19 cellular contexts compared by ENCODE assay signal in genomic region chr7:37216923-37217322, GRCh38.
"Had no signal": no experiment of that assay in that cellular context is flagged by ENCODE, and none has a peak within 500 bp of the region (broad histone marks: within the 10 kb centered on the region; RNA-seq: fewer than 3 reads in every experiment).

No MANE protein-coding gene starts in this region.

- H3K9me3 Mint-ChIP-seq: activated CD8-positive, alpha-beta T cell treated with anti-CD3 and anti-CD28 coated beads for 36 hours; activated naive CD4-positive, alpha-beta T cell treated with anti-CD3 and anti-CD28 coated beads, Interleukin-2, amount 50 U/mL, for 24 hours; naive thymus-derived CD8-positive, alpha-beta T cell; type B pancreatic cell had no signal

- H3K36me3 Mint-ChIP-seq: type B pancreatic cell had no signal

- H3K9me3 ChIP-seq: heart left ventricle, mucosa of descending colon had no signal

- H3K27ac Mint-ChIP-seq: activated CD8-positive, alpha-beta T cell treated with anti-CD3 and anti-CD28 coated beads for 36 hours; type B pancreatic cell had no signal

- H3K4me3 ChIP-seq: heart left ventricle, mucosa of descending colon had no signal

- H3K27me3 ChIP-seq: brain microvascular endothelial cell, heart left ventricle had no signal

- ATAC-seq: activated CD8-positive, alpha-beta T cell treated with anti-CD3 and anti-CD28 coated beads for 36 hours; left colon; mucosa of descending colon; naive thymus-derived CD8-positive, alpha-beta T cell had no signal

- H3K36me3 ChIP-seq: brain microvascular endothelial cell, WERI-Rb-1 had no signal

- H3K27me3 Mint-ChIP-seq: activated CD8-positive, alpha-beta T cell treated with anti-CD3 and anti-CD28 coated beads for 36 hours; activated naive CD4-positive, alpha-beta T cell treated with anti-CD3 and anti-CD28 coated beads, Interleukin-2, amount 50 U/mL, for 24 hours; naive thymus-derived CD8-positive, alpha-beta T cell; type B pancreatic cell had no signal

- DNase-seq: activated CD4-positive, alpha-beta T cell treated with anti-CD3 and anti-CD28 coated beads for 4 hours; activated CD8-positive, alpha-beta memory T cell treated with anti-CD3 and anti-CD28 coated beads, Interleukin-2, amount 50 U/mL, for 4 hours; activated CD8-positive, alpha-beta T cell treated with anti-CD3 and anti-CD28 coated beads for 36 hours; brain microvascular endothelial cell; cortex of kidney; effector CD8-positive, alpha-beta T cell; foreskin melanocyte; left colon; mucosa of descending colon; naive thymus-derived CD8-positive, alpha-beta T cell; posterior cingulate gyrus; retina; stimulated activated CD4-positive, alpha-beta T cell treated with anti-CD3 and anti-CD28 coated beads, Interleukin-4, amount 100 ng/mL, for 1 hour; stimulated activated naive CD4-positive, alpha-beta T cell treated with Interleukin-2 at 50 U/mL for 16 hours; T-helper 1 cell; WERI-Rb-1 had no signal

- H3K27ac ChIP-seq: brain microvascular endothelial cell, WERI-Rb-1 had no signal

- H3K4me3 Mint-ChIP-seq: activated CD8-positive, alpha-beta T cell treated with anti-CD3 and anti-CD28 coated beads for 36 hours; activated naive CD4-positive, alpha-beta T cell treated with anti-CD3 and anti-CD28 coated beads, Interleukin-2, amount 50 U/mL, for 24 hours; naive thymus-derived CD8-positive, alpha-beta T cell; type B pancreatic cell had no signal
